21 cellular contexts compared by ENCODE assay signal in genomic region chr18:47870605-47871004, GRCh38. TPM values are rescaled to one million over a fixed set of nuclear protein-coding genes. Genes with fewer than 3 reads are reported as not detected.
DNase-seq lines count a peak whose midpoint lies in the region; ATAC-seq, FAIRE-seq and TF ChIP-seq lines count a peak whose summit lies in the region.
"Had no signal": no experiment of that assay in that cellular context is flagged by ENCODE, and none has a peak within 500 bp of the region (broad histone marks: within the 10 kb centered on the region; RNA-seq: fewer than 3 reads in every experiment).

No MANE protein-coding gene starts in this region.

- H3K9me3 Mint-ChIP-seq in activated CD4-positive, alpha-beta T cell treated with anti-CD3 and anti-CD28 coated beads for 36 hours (ENCODE audit: low read depth): no peaks in the 10 kb centered on the region
- no peaks in the 10 kb centered on the region for H3K9me3 Mint-ChIP-seq in activated T-helper 2 cell treated with anti-CD3 and anti-CD28 coated beads, Interferon-gamma antibody, Interleukin-2, Interleukin-4, amounts not matched to agents 10 μg/mL and 5 μg/mL and 100 μg/mL, durations not matched to agents 14 hours and 24 hours and 36 hours
- no peaks in the 10 kb centered on the region for H3K9me3 Mint-ChIP-seq in mesothelial cell of epicardium
- H3K9me3 Mint-ChIP-seq: activated B cell treated with CpG ODN at 0.5 μM for 24 hours, endodermal cell had no signal

- H3K27me3 ChIP-seq in tibial nerve: no peaks in the 10 kb centered on the region
- H3K27me3 ChIP-seq: BLaER1 treated with 17β-estradiol and CSF1 and Interleukin-3, amounts not matched to agents 10 nM and 100 nM; heart right ventricle; stomach; upper lobe of left lung had no signal

- H3K4me3 Mint-ChIP-seq in activated CD4-positive, alpha-beta T cell treated with anti-CD3 and anti-CD28 coated beads for 36 hours: no peak overlapping the region
- no peak overlapping the region for H3K4me3 Mint-ChIP-seq in activated T-helper 2 cell treated with anti-CD3 and anti-CD28 coated beads, Interferon-gamma antibody, Interleukin-2, Interleukin-4, amounts not matched to agents 10 μg/mL and 5 μg/mL and 100 μg/mL, durations not matched to agents 14 hours and 24 hours and 36 hours (ENCODE audit: low read depth)
- no peak overlapping the region for H3K4me3 Mint-ChIP-seq in mesothelial cell of epicardium
- H3K4me3 Mint-ChIP-seq: activated B cell treated with CpG ODN at 0.5 μM for 24 hours, endodermal cell had no signal

- CTCF ChIA-PET in activated CD4-positive, alpha-beta T cell treated with anti-CD3 and anti-CD28 coated beads for 36 hours (lab: Charles Lee): interaction anchor here (0.7 to 1.4 kb wide), 7 partner anchors 9 to 38 kb away, joined by 3 to 5 read pairs (median 3); no protein-coding TSS in a partner anchor

- H3K27me3 Mint-ChIP-seq in activated CD4-positive, alpha-beta T cell treated with anti-CD3 and anti-CD28 coated beads for 36 hours: no peaks in the 10 kb centered on the region
- no peaks in the 10 kb centered on the region for H3K27me3 Mint-ChIP-seq in activated T-helper 2 cell treated with anti-CD3 and anti-CD28 coated beads, Interferon-gamma antibody, Interleukin-2, Interleukin-4, amounts not matched to agents 10 μg/mL and 5 μg/mL and 100 μg/mL, durations not matched to agents 14 hours and 24 hours and 36 hours (ENCODE audit: low read depth)
- H3K27me3 Mint-ChIP-seq in mesothelial cell of epicardium (ENCODE audit: low read depth): no peaks in the 10 kb centered on the region
- H3K27me3 Mint-ChIP-seq: activated B cell treated with CpG ODN at 0.5 μM for 24 hours had no signal

- H3K27ac Mint-ChIP-seq in activated CD4-positive, alpha-beta T cell treated with anti-CD3 and anti-CD28 coated beads for 36 hours: no peak overlapping the region
- peak overlapping the region; percentile 68 for H3K27ac Mint-ChIP-seq in activated T-helper 2 cell treated with anti-CD3 and anti-CD28 coated beads, Interferon-gamma antibody, Interleukin-2, Interleukin-4, amounts not matched to agents 10 μg/mL and 5 μg/mL and 100 μg/mL, durations not matched to agents 14 hours and 24 hours and 36 hours
- H3K27ac Mint-ChIP-seq in mesothelial cell of epicardium: peak overlapping the region; percentile 53
- H3K27ac Mint-ChIP-seq: activated B cell treated with CpG ODN at 0.5 μM for 24 hours, endodermal cell had no signal

- POLR2A ChIA-PET in activated CD4-positive, alpha-beta T cell treated with anti-CD3 and anti-CD28 coated beads for 36 hours (lab: Charles Lee): no interaction called here

- H3K4me1 Mint-ChIP-seq in activated CD4-positive, alpha-beta T cell treated with anti-CD3 and anti-CD28 coated beads for 36 hours: peaks cover 52% of the 10 kb centered on the region
- H3K4me1 Mint-ChIP-seq in activated T-helper 2 cell treated with anti-CD3 and anti-CD28 coated beads, Interferon-gamma antibody, Interleukin-2, Interleukin-4, amounts not matched to agents 10 μg/mL and 5 μg/mL and 100 μg/mL, durations not matched to agents 14 hours and 24 hours and 36 hours (ENCODE audit: low read depth): peaks cover 51% of the 10 kb centered on the region
- peaks cover 20% of the 10 kb centered on the region for H3K4me1 Mint-ChIP-seq in mesothelial cell of epicardium
- H3K4me1 Mint-ChIP-seq: activated B cell treated with CpG ODN at 0.5 μM for 24 hours had no signal

- peaks cover 38% of the 10 kb centered on the region for H3K36me3 Mint-ChIP-seq in activated CD4-positive, alpha-beta T cell treated with anti-CD3 and anti-CD28 coated beads for 36 hours (ENCODE audit: low read depth)
- peaks cover 68% of the 10 kb centered on the region for H3K36me3 Mint-ChIP-seq in activated T-helper 2 cell treated with anti-CD3 and anti-CD28 coated beads, Interferon-gamma antibody, Interleukin-2, Interleukin-4, amounts not matched to agents 10 μg/mL and 5 μg/mL and 100 μg/mL, durations not matched to agents 14 hours and 24 hours and 36 hours (ENCODE audit: low read depth)
- H3K36me3 Mint-ChIP-seq in mesothelial cell of epicardium: peaks cover 13% of the 10 kb centered on the region

- H3K9me3 ChIP-seq in tibial nerve: no peaks in the 10 kb centered on the region
- H3K9me3 ChIP-seq: BLaER1 treated with 17β-estradiol and CSF1 and Interleukin-3, amounts not matched to agents 10 nM and 100 nM; heart right ventricle; stomach; upper lobe of left lung had no signal

- peaks cover 0 to 33% (median 11%) of the 10 kb centered on the region in 4 donors for H3K4me1 ChIP-seq in tibial nerve
- H3K4me1 ChIP-seq: BLaER1 treated with 17β-estradiol and CSF1 and Interleukin-3, amounts not matched to agents 10 nM and 100 nM; parathyroid adenoma had no signal

- H3K36me3 ChIP-seq in tibial nerve: no peaks in the 10 kb centered on the region

- TF ChIP-seq CTCF in mesothelial cell of epicardium (IDR thresholded peaks at IDR 0.05; ENCODE audit: unreplicated experiment) (no peak), tibial nerve (IDR thresholded peaks at IDR 0.05) (no peak)

- no peak for TF ChIP-seq EP300 in tibial nerve (IDR thresholded peaks at IDR 0.05)

- DNase-seq in activated CD4-positive, alpha-beta T cell treated with anti-CD3 and anti-CD28 coated beads for 36 hours: no peak
- no peak for DNase-seq in activated CD4-positive, alpha-beta T cell treated with anti-CD3 and anti-CD28 coated beads for 48 hours
- DNase-seq in HCEC 1CT (peak; percentile 32), mesothelial cell of epicardium (ENCODE audit: low spot score in 2 of 2, unreplicated experiment in 2 of 2) (no peak), RCC 7860 (ENCODE audit: low spot score) (no peak), tibial nerve (ENCODE audit: low spot score in 2 of 2) (no peak), NCI-H2029 (lab: John Stamatoyannopoulos, UW) (no peak)
- no peak for DNase-seq in activated T-helper 2 cell treated with anti-CD3 and anti-CD28 coated beads, Interferon-gamma antibody, Interleukin-2, Interleukin-4, amounts not matched to agents 10 μg/mL and 5 μg/mL and 100 μg/mL, durations not matched to agents 14 hours and 24 hours and 36 hours (ENCODE audit: low spot score)
- DNase-seq: activated B cell treated with CpG ODN at 0.5 μM for 24 hours; activated naive CD4-positive, alpha-beta T cell; endodermal cell; heart right ventricle; left ventricle myocardium superior; NCI-H1436; NCI-H748 treated with DMSO at 0.1 percent for 48 hours; stimulated activated CD4-positive, alpha-beta T cell treated with anti-CD3 and anti-CD28 coated beads, Interleukin-1b, Interleukin-23, amount 100 ng/mL, for 48 hours; stomach; upper lobe of left lung had no signal

- intact Hi-C loops in activated CD4-positive, alpha-beta T cell treated with anti-CD3 and anti-CD28 coated beads for 36 hours (cut with DNase I, micrococcal nuclease): no loop called here
- intact Hi-C loops in activated T-helper 2 cell treated with anti-CD3 and anti-CD28 coated beads, Interferon-gamma antibody, Interleukin-2, Interleukin-4, amounts not matched to agents 10 μg/mL and 5 μg/mL and 100 μg/mL, durations not matched to agents 14 hours and 24 hours and 36 hours (cut with micrococcal nuclease): loop anchor here (5.0 kb wide), 1 partner anchor 93 kb away; no protein-coding TSS in a partner anchor

- TF ChIP-seq POLR2A in tibial nerve (IDR thresholded peaks at IDR 0.05): no peak

- WGBS in tibial nerve, 2 donors: 73 to 79% methylated on average over 1 of the region's 1 CpG

- ATAC-seq in activated CD4-positive, alpha-beta T cell treated with anti-CD3 and anti-CD28 coated beads for 36 hours: peak; percentile 74
- ATAC-seq: heart right ventricle, left ventricle myocardium superior had no signal

- no peak for FAIRE-seq in RCC 7860 (lab: Jason Lieb, UNC)
- FAIRE-seq: astrocyte had no signal

- no peak overlapping the region for H3K27ac ChIP-seq in tibial nerve
- H3K27ac ChIP-seq: BLaER1 treated with 17β-estradiol and CSF1 and Interleukin-3, amounts not matched to agents 10 nM and 100 nM; heart right ventricle; parathyroid adenoma; stomach; upper lobe of left lung had no signal

- no peak overlapping the region for H3K4me3 ChIP-seq in tibial nerve
- H3K4me3 ChIP-seq: BLaER1 treated with 17β-estradiol and CSF1 and Interleukin-3, amounts not matched to agents 10 nM and 100 nM; heart right ventricle; stomach; upper lobe of left lung had no signal

RNA-seq across cellular contexts. Expression of gene SMAD2, which starts 59.9 kb away (rescaled TPM):
- 100 to 1,000 TPM; 169 to 178 TPM for total RNA-seq in activated CD4-positive, alpha-beta T cell treated with anti-CD3 and anti-CD28 coated beads for 36 hours
- total RNA-seq in activated T-helper 2 cell treated with anti-CD3 and anti-CD28 coated beads, Interferon-gamma antibody, Interleukin-2, Interleukin-4, amounts not matched to agents 10 μg/mL and 5 μg/mL and 100 μg/mL, durations not matched to agents 14 hours and 24 hours and 36 hours: 353 and 358 TPM in 2 replicates
- total RNA-seq in mesothelial cell of epicardium (161 to 164 TPM (median 164 TPM) in 3 replicates), tibial nerve (10 to 100 TPM; 34.8 to 54.5 (median 45.5) TPM)
